14 cellular contexts compared by ENCODE assay signal in the genomic region with DNA sequence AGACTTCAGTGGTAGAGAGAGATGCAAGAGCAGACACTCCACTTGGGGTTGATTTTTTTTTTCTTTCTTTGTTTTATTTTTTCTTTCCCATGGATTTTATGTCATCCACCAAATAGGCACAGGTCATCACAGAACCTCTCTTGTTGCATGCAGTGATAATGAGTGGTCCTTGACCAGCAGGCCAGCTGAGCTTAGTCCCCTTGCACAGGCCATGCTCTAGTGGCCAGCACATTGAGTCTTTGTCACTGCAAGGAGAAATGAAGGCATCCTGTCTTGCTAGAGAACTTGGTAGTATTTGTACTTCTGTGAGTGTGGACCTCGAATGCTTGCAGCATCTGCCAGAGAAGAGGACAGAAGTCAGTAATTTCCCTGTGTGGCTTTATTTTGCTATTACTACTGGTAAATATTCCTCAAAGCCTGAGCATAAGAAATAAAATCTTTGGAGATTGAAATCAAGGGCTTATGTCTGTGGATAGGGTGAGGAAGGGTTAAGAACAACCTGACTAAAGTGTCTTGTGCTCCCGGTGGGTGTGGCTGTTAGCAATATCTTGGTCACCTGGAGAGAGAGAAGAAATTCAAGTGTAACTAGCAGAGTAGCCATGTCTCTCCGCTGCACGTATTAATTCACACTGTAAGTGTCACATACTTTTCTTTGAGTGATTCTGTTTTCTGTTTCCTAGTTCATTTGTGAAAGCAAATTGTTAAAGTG. TPM values are rescaled to one million over a fixed set of nuclear protein-coding genes. Genes with fewer than 3 reads are reported as not detected.
DNase-seq lines count a peak whose midpoint lies in the region; ATAC-seq and TF ChIP-seq lines count a peak whose summit lies in the region.
"Had no signal": no experiment of that assay in that cellular context is flagged by ENCODE, and none has a peak within 500 bp of the region (broad histone marks: within the 10 kb centered on the region; RNA-seq: fewer than 3 reads in every experiment).

No MANE protein-coding gene starts in this region.

- peaks cover 58 to 61% of the 10 kb centered on the region in 2 donors for H3K36me3 ChIP-seq in ascending aorta

- intact Hi-C loops in activated CD8-positive, alpha-beta T cell treated with anti-CD3 and anti-CD28 coated beads for 36 hours (cut with micrococcal nuclease) = loop anchor here (5.0 kb wide), 1 partner anchor 110 kb away; no protein-coding TSS in a partner anchor
- intact Hi-C loops in Calu3 (cut with micrococcal nuclease; ENCODE audit: unreplicated experiment) (no loop called here), ascending aorta (cut with DNase I) (no loop called here)

- no peak for TF ChIP-seq CTCF in activated CD8-positive, alpha-beta T cell treated with anti-CD3 and anti-CD28 coated beads for 36 hours (IDR thresholded peaks at IDR 0.05)
- TF ChIP-seq CTCF in Calu3 (IDR thresholded peaks at IDR 0.05; ENCODE audit: unreplicated experiment) = no peak
- TF ChIP-seq CTCF in ascending aorta (IDR thresholded peaks at IDR 0.05) = no peak

- H3K4me1 ChIP-seq in ascending aorta = no peaks in the 10 kb centered on the region

- in situ Hi-C loops in ACHN (cut with HindIII; ENCODE audit: low pct_ligation_motif_present, low pct_unique_long_range_greater_than_20kb, low sequenced_read_pairs) = no loop called here

- no peak overlapping the region for H3K27ac ChIP-seq in ascending aorta
- H3K27ac ChIP-seq: SJCRH30 had no signal

- POLR2A ChIA-PET in activated CD8-positive, alpha-beta T cell treated with anti-CD3 and anti-CD28 coated beads for 36 hours (lab: Charles Lee) = interaction anchor here (4.8 kb wide), 1 partner anchor 14 kb away, joined by 65 read pairs; no protein-coding TSS in a partner anchor

- peaks cover 49% of the 10 kb centered on the region for H3K36me3 Mint-ChIP-seq in stimulated activated naive CD8-positive, alpha-beta T cell treated with anti-CD3 and anti-CD28 coated beads, Interleukin-15, Interleukin-2, amounts not matched to agents 100 ng/mL and 50 ng/mL, for 24 hours (ENCODE audit: low read depth)
- H3K36me3 Mint-ChIP-seq in activated CD8-positive, alpha-beta T cell treated with anti-CD3 and anti-CD28 coated beads for 36 hours (ENCODE audit: low read depth) = peaks cover 52% of the 10 kb centered on the region
- H3K36me3 Mint-ChIP-seq in Calu3 (ENCODE audit: insufficient read depth, unreplicated experiment) = peaks cover 7% of the 10 kb centered on the region

- no peak overlapping the region for H3K4me3 ChIP-seq in ascending aorta
- H3K4me3 ChIP-seq: GM12878, SJCRH30 had no signal

- no peaks in the 10 kb centered on the region for H3K9me3 Mint-ChIP-seq in stimulated activated naive CD8-positive, alpha-beta T cell treated with anti-CD3 and anti-CD28 coated beads, Interleukin-15, Interleukin-2, amounts not matched to agents 100 ng/mL and 50 ng/mL, for 24 hours
- no peaks in the 10 kb centered on the region for H3K9me3 Mint-ChIP-seq in stimulated activated naive CD8-positive, alpha-beta T cell treated with anti-CD3 and anti-CD28 coated beads, Interleukin-15, amount 100 ng/mL, for 72 hours
- H3K9me3 Mint-ChIP-seq in activated CD8-positive, alpha-beta T cell treated with anti-CD3 and anti-CD28 coated beads for 36 hours = peaks cover 1% of the 10 kb centered on the region
- H3K9me3 Mint-ChIP-seq in Calu3 (ENCODE audit: low read depth, unreplicated experiment) = no peaks in the 10 kb centered on the region

- no peaks in the 10 kb centered on the region for H3K27me3 ChIP-seq in ascending aorta
- H3K27me3 ChIP-seq: SJCRH30 had no signal

- CTCF ChIA-PET in activated CD8-positive, alpha-beta T cell treated with anti-CD3 and anti-CD28 coated beads for 36 hours (lab: Charles Lee) = interaction anchor here (0.9 to 1.8 kb wide), 2 partner anchors 47 to 109 kb away, joined by 3 to 6 read pairs; no protein-coding TSS in a partner anchor
- CTCF ChIA-PET in Calu3 (lab: Charles Lee) = no interaction called here

- no peak overlapping the region for H3K4me3 Mint-ChIP-seq in stimulated activated naive CD8-positive, alpha-beta T cell treated with anti-CD3 and anti-CD28 coated beads, Interleukin-15, Interleukin-2, amounts not matched to agents 100 ng/mL and 50 ng/mL, for 24 hours
- peak overlapping the region in 1 of 2 donors; percentile 49 for H3K4me3 Mint-ChIP-seq in stimulated activated naive CD8-positive, alpha-beta T cell treated with anti-CD3 and anti-CD28 coated beads, Interleukin-15, amount 100 ng/mL, for 72 hours
- peak overlapping the region; percentile 2 for H3K4me3 Mint-ChIP-seq in activated CD8-positive, alpha-beta T cell treated with anti-CD3 and anti-CD28 coated beads for 36 hours
- H3K4me3 Mint-ChIP-seq in Calu3 (ENCODE audit: low read depth, unreplicated experiment) = no peak overlapping the region

- peaks cover 55% of the 10 kb centered on the region for H3K4me1 Mint-ChIP-seq in stimulated activated naive CD8-positive, alpha-beta T cell treated with anti-CD3 and anti-CD28 coated beads, Interleukin-15, Interleukin-2, amounts not matched to agents 100 ng/mL and 50 ng/mL, for 24 hours (ENCODE audit: low read depth)
- H3K4me1 Mint-ChIP-seq in stimulated activated naive CD8-positive, alpha-beta T cell treated with anti-CD3 and anti-CD28 coated beads, Interleukin-15, amount 100 ng/mL, for 72 hours = peaks cover 54% of the 10 kb centered on the region
- peaks cover 55% of the 10 kb centered on the region for H3K4me1 Mint-ChIP-seq in activated CD8-positive, alpha-beta T cell treated with anti-CD3 and anti-CD28 coated beads for 36 hours (ENCODE audit: low read depth)
- no peaks in the 10 kb centered on the region for H3K4me1 Mint-ChIP-seq in Calu3 (ENCODE audit: low read depth, unreplicated experiment)

- no peaks in the 10 kb centered on the region for H3K9me3 ChIP-seq in ascending aorta
- H3K9me3 ChIP-seq: SJCRH30 had no signal

- peak overlapping the region; percentile 24 for H3K27ac Mint-ChIP-seq in stimulated activated naive CD8-positive, alpha-beta T cell treated with anti-CD3 and anti-CD28 coated beads, Interleukin-15, Interleukin-2, amounts not matched to agents 100 ng/mL and 50 ng/mL, for 24 hours
- H3K27ac Mint-ChIP-seq in stimulated activated naive CD8-positive, alpha-beta T cell treated with anti-CD3 and anti-CD28 coated beads, Interleukin-15, amount 100 ng/mL, for 72 hours = peak overlapping the region in 1 of 2 donors; percentile 17
- peak overlapping the region; percentile 99 for H3K27ac Mint-ChIP-seq in activated CD8-positive, alpha-beta T cell treated with anti-CD3 and anti-CD28 coated beads for 36 hours
- no peak overlapping the region for H3K27ac Mint-ChIP-seq in Calu3 (ENCODE audit: unreplicated experiment)

- BruUV-seq in Calu3 (replicated peaks; lab: Mats Ljungman, UMichigan) = no TSS peak

- ATAC-seq in stimulated activated naive CD8-positive, alpha-beta T cell treated with anti-CD3 and anti-CD28 coated beads, Interleukin-15, amount 100 ng/mL, for 72 hours = no peak
- ATAC-seq in activated CD8-positive, alpha-beta T cell treated with anti-CD3 and anti-CD28 coated beads for 36 hours = no peak
- ATAC-seq in HG02852 (IDR thresholded peaks at IDR 0.05; ENCODE audit: unreplicated experiment) = no peak
- ATAC-seq: GM12878 had no signal

- DNase-seq in stimulated activated naive CD8-positive, alpha-beta T cell treated with anti-CD3 and anti-CD28 coated beads, Interleukin-15, amount 100 ng/mL, for 72 hours = no peak
- DNase-seq in activated CD8-positive, alpha-beta T cell treated with anti-CD3 and anti-CD28 coated beads for 36 hours = no peak
- DNase-seq in kidney tubule cell (ENCODE audit: low spot score) = peak; percentile 59
- no peak for DNase-seq in ACHN
- DNase-seq in Calu3 = no peak
- DNase-seq in ascending aorta (ENCODE audit: low spot score in 2 of 2) = no peak
- DNase-seq: foreskin fibroblast, mammary epithelial cell, MV-4-11, nucleus accumbens, SJCRH30 had no signal

- H3K27me3 Mint-ChIP-seq in stimulated activated naive CD8-positive, alpha-beta T cell treated with anti-CD3 and anti-CD28 coated beads, Interleukin-15, Interleukin-2, amounts not matched to agents 100 ng/mL and 50 ng/mL, for 24 hours = no peaks in the 10 kb centered on the region
- H3K27me3 Mint-ChIP-seq in stimulated activated naive CD8-positive, alpha-beta T cell treated with anti-CD3 and anti-CD28 coated beads, Interleukin-15, amount 100 ng/mL, for 72 hours = no peaks in the 10 kb centered on the region
- no peaks in the 10 kb centered on the region for H3K27me3 Mint-ChIP-seq in activated CD8-positive, alpha-beta T cell treated with anti-CD3 and anti-CD28 coated beads for 36 hours
- no peaks in the 10 kb centered on the region for H3K27me3 Mint-ChIP-seq in Calu3 (ENCODE audit: unreplicated experiment)

RNA-seq across cellular contexts. Expression of a gene that starts 45.3 kb away (rescaled TPM):
- 10 to 100 TPM; 21.2 to 21.3 TPM for total RNA-seq in activated CD8-positive, alpha-beta T cell treated with anti-CD3 and anti-CD28 coated beads for 36 hours
- 14.4 and 16.1 TPM in 2 replicates for total RNA-seq in Calu3 (2022)
- 34.7 TPM for total RNA-seq in ascending aorta
